23 cellular contexts compared by ENCODE assay signal in the genomic region with DNA sequence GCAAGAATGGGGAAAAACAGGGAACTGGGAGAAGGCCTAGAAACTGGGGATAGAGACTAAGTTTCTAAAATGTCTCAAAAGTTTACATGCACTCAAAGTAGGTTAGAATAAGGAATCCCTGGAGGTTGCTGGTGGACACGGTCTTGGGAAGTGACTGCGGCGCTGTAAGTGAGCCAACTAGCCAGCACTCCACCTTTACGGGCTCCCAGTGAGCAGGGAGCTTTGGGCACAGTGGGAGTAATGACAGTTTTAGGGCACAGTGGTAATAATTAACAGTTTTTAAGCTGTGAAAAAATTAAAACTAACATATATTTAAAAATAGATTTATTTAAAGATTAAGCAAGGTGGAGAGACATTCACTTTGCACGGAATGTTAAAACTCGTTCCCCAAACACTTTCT.
"Had no signal": no experiment of that assay in that cellular context is flagged by ENCODE, and none has a peak within 500 bp of the region (broad histone marks: within the 10 kb centered on the region; RNA-seq: fewer than 3 reads in every experiment).

No MANE protein-coding gene starts in this region.

- ATAC-seq: effector memory CD8-positive, alpha-beta T cell; esophagus mucosa; foreskin keratinocyte; gastrocnemius medialis; gastroesophageal sphincter; heart left ventricle; heart right ventricle had no signal

- H3K27me3 ChIP-seq: colonic mucosa, esophagus muscularis mucosa, esophagus squamous epithelium, gastrocnemius medialis, gastroesophageal sphincter, heart left ventricle, heart right ventricle had no signal

- H3K27ac ChIP-seq: colonic mucosa, coronary artery, dorsolateral prefrontal cortex, epithelial cell of prostate, esophagus muscularis mucosa, esophagus squamous epithelium, foreskin keratinocyte, gastrocnemius medialis, gastroesophageal sphincter, heart left ventricle, heart right ventricle had no signal

- H3K4me3 Mint-ChIP-seq: effector memory CD8-positive, alpha-beta T cell; endodermal cell had no signal

- H3K27ac Mint-ChIP-seq: effector memory CD8-positive, alpha-beta T cell; endodermal cell had no signal

- H3K9me3 Mint-ChIP-seq: effector memory CD8-positive, alpha-beta T cell; endodermal cell had no signal

- H3K27me3 Mint-ChIP-seq: effector memory CD8-positive, alpha-beta T cell had no signal

- H3K36me3 ChIP-seq: colonic mucosa, esophagus muscularis mucosa, esophagus squamous epithelium, gastrocnemius medialis, gastroesophageal sphincter, heart left ventricle, heart right ventricle had no signal

- H3K4me1 ChIP-seq: colonic mucosa, esophagus muscularis mucosa, esophagus squamous epithelium, foreskin keratinocyte, gastrocnemius medialis, gastroesophageal sphincter, heart right ventricle had no signal

- H3K4me3 ChIP-seq: colonic mucosa, coronary artery, dorsolateral prefrontal cortex, esophagus muscularis mucosa, esophagus squamous epithelium, gastrocnemius medialis, gastroesophageal sphincter, heart left ventricle, heart right ventricle had no signal

- DNase-seq: colonic mucosa; cortex of kidney; dermis blood vessel endothelial cell; dorsolateral prefrontal cortex; effector CD8-positive, alpha-beta T cell; effector memory CD4-positive, alpha-beta T cell; effector memory CD8-positive, alpha-beta T cell; endodermal cell; erythroblast; esophagus squamous epithelium; foreskin fibroblast; foreskin keratinocyte; foreskin melanocyte; gastrocnemius medialis; glutamatergic neuron; head of caudate nucleus; heart left ventricle; heart right ventricle had no signal

- H3K9me3 ChIP-seq: colonic mucosa, esophagus muscularis mucosa, esophagus squamous epithelium, gastrocnemius medialis, gastroesophageal sphincter, heart left ventricle, heart right ventricle had no signal
